1 cellular context compared by ENCODE assay signal in genomic region chr2:124572953-124573634, GRCh38.
A peak's percentile ranks its signal among the peaks of the same experiment; 100 is the strongest.
TF ChIP-seq lines count a peak whose summit lies in the region.

No MANE protein-coding gene starts in this region.

TF ChIP-seq in HepG2, 621 proteins besides CTCF, POLR2A, EP300 and RAD21 (continued from another document):
- no peak for TF ChIP-seq KIAA2018 (CRISPR knock-in tag; IDR thresholded peaks at IDR 0.05; ENCODE audit: borderline replicate concordance)
- TF ChIP-seq ZNF331 (CRISPR knock-in tag; IDR thresholded peaks at IDR 0.05) = no peak
- no peak for TF ChIP-seq SPEN (CRISPR knock-in tag; IDR thresholded peaks at IDR 0.05; ENCODE audit: low read depth)
- TF ChIP-seq ZNF546 (CRISPR knock-in tag; conservative IDR thresholded peaks at IDR 0.05) = no peak
- TF ChIP-seq PRPF4 (IDR thresholded peaks at IDR 0.05; ENCODE audit: low read depth, low read length, poor library complexity, severe bottlenecking) = no peak
- no peak for TF ChIP-seq RARG (CRISPR knock-in tag; IDR thresholded peaks at IDR 0.05; ENCODE audit: low read depth)
- no peak for TF ChIP-seq ATRX (CRISPR knock-in tag; IDR thresholded peaks at IDR 0.05; ENCODE audit: borderline replicate concordance)
- TF ChIP-seq ZNF317 (CRISPR knock-in tag; IDR thresholded peaks at IDR 0.05) = peak; percentile 62; the same call in 1 of the 2 replicates
- TF ChIP-seq MEF2D (CRISPR knock-in tag; IDR thresholded peaks at IDR 0.05) = no peak
- TF ChIP-seq SOX5 (CRISPR knock-in tag; IDR thresholded peaks at IDR 0.05; ENCODE audit: borderline replicate concordance) = peak; percentile 46; the same call in 1 of the 2 replicates
- 0 out of 2 replicates have a peak, but pooled peaks have one; percentile 17 for TF ChIP-seq ZNF710 (CRISPR knock-in tag; IDR thresholded peaks at IDR 0.05; ENCODE audit: borderline replicate concordance)
- no peak for TF ChIP-seq ZNF235 (CRISPR knock-in tag; IDR thresholded peaks at IDR 0.05; ENCODE audit: borderline replicate concordance)
- TF ChIP-seq SP5 (CRISPR knock-in tag; IDR thresholded peaks at IDR 0.05; ENCODE audit: borderline replicate concordance, low read depth) = peak; percentile 69
- TF ChIP-seq NFE2L1 (CRISPR knock-in tag; IDR thresholded peaks at IDR 0.05; ENCODE audit: borderline replicate concordance) = no peak
- TF ChIP-seq ZNF644 (CRISPR knock-in tag; IDR thresholded peaks at IDR 0.05; ENCODE audit: low read depth) = peak; percentile 6; the same call in 1 of the 2 replicates
- no peak for TF ChIP-seq SOX6 (IDR thresholded peaks at IDR 0.05)
- TF ChIP-seq SOX6 (CRISPR knock-in tag; IDR thresholded peaks at IDR 0.05) = peak; percentile 38; the same call in 1 of the 2 replicates
- TF ChIP-seq ZNF362 (CRISPR knock-in tag; IDR thresholded peaks at IDR 0.05; ENCODE audit: borderline replicate concordance) = no peak
- no peak for TF ChIP-seq ZNF530 (CRISPR knock-in tag; IDR thresholded peaks at IDR 0.05; ENCODE audit: low read depth)
- TF ChIP-seq GMEB1 (CRISPR knock-in tag; IDR thresholded peaks at IDR 0.05; ENCODE audit: borderline replicate concordance) = no peak
- no peak for TF ChIP-seq LBX2 (CRISPR knock-in tag; IDR thresholded peaks at IDR 0.05; ENCODE audit: borderline replicate concordance)
- peak; percentile 39; the same call in 1 of the 2 replicates for TF ChIP-seq ARID5B (CRISPR knock-in tag; IDR thresholded peaks at IDR 0.05)
- no peak for TF ChIP-seq ZNF7 (CRISPR knock-in tag; IDR thresholded peaks at IDR 0.05)
